ENCODE assay signal across 1 cellular context in the genomic region with DNA sequence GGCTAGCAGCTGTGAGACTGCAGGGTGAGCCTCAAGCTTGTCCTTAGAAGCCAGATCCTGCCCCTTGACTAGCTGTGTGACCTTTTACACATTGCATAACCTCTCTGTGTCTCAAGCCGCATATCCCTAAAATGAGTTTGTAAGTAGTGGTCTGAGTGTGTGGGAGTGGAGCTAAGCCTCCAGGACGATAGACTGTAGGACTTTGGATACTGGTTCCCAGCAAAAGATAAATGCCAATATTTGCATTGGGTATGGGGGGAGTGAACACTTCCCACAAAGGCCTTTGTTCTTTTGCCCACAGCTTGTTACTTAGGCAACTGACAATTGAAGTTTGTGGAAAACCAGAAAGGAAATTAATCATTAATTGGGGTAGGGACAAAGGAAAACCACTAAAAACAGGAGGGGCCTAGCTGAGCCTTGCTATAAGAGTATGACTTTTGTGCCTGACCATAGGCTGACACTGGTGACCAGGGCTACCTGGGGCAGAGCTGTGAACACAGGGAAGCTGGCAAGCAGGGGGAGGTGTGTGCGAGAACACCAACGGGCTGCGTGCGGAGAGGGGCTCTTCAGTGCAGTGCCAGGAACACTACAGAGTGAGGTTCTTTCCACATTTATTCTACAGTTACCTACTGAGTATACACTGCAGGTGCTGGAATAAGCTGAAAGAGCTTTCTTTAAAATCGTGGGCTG.
TF ChIP-seq lines count a peak whose summit lies in the region.

No MANE protein-coding gene starts in this region.

TF ChIP-seq in HepG2, 621 proteins besides CTCF, POLR2A, EP300 and RAD21 (continued from another document and continues in another):
- TF ChIP-seq, protein P1, sequence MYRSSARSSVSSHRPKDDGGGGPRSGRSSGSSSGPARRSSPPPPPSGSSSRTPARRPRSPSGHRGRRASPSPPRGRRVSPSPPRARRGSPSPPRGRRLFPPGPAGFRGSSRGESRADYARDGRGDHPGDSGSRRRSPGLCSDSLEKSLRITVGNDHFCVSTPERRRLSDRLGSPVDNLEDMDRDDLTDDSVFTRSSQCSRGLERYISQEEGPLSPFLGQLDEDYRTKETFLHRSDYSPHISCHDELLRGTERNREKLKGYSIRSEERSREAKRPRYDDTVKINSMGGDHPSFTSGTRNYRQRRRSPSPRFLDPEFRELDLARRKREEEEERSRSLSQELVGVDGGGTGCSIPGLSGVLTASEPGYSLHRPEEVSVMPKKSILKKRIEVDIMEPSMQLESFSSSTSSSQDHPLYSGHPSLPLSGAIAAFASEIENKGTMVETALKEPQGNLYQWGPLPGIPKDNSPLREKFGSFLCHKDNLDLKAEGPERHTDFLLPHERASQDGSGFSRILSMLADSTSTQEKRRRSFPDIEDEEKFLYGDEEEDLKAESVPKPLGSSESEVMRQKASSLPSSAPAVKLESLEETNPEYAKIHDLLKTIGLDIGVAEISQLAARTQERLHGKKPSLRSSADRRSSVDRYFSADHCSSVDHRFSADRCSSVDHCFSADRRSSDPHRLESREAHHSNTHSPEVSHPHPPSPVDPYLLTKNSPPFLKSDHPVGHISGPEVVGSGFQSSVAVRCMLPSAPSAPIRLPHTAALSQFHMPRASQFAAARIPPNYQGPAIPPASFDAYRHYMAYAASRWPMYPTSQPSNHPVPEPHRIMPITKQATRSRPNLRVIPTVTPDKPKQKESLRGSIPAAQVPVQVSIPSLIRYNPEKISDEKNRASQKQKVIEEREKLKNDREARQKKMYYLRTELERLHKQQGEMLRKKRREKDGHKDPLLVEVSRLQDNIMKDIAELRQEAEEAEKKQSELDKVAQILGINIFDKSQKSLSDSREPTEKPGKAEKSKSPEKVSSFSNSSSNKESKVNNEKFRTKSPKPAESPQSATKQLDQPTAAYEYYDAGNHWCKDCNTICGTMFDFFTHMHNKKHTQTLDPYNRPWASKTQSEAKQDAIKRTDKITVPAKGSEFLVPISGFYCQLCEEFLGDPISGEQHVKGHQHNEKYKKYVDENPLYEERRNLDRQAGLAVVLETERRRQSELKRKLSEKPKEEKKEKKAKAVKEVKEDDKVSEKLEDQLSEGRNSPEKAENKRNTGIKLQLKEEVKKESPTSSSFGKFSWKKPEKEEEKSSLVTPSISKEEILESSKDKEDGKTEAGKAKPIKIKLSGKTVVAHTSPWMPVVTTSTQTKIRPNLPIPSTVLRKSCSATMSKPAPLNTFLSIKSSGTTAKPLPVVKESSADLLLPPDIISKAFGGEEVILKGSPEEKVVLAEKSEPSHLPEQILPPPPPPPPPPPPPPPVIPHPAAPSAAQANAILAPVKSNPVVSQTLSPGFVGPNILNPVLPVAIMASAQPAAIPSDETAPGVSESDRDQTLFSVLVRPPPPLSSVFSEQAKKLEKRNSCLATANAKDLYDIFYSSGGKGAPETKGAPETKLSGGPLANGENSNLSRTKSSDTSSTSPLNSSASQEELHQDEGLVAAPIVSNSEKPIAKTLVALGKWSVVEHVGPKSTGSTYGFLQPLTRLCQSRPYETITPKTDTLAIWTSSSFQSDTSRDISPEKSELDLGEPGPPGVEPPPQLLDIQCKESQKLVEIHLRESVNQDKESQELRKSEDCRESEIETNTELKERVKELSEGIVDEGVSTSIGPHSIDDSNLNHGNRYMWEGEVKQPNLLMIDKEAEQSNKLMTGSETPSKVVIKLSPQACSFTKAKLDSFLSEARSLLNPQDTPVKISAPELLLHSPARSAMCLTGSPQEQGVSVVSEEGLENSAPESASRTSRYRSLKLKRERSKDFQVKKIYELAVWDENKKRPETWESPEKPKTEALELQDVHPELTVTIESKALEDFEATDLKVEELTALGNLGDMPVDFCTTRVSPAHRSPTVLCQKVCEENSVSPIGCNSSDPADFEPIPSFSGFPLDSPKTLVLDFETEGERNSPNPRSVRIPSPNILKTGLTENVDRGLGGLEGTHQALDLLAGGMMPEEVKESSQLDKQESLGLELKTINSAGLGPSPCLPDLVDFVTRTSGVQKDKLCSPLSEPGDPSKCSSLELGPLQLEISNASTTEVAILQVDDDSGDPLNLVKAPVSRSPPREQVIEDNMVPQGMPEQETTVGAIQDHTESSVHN (CRISPR knock-in tag; IDR thresholded peaks at IDR 0.05): no peak
- TF ChIP-seq ZNF296 (CRISPR knock-in tag; conservative IDR thresholded peaks at IDR 0.05) (no peak), SP1 (IDR thresholded peaks at IDR 0.05) (no peak), SP1 (CRISPR knock-in tag; IDR thresholded peaks at IDR 0.05) (0 out of 2 replicates have a peak, but pooled peaks have one; percentile 11), EED (CRISPR knock-in tag; IDR thresholded peaks at IDR 0.05) (no peak), ZSCAN25 (CRISPR knock-in tag; IDR thresholded peaks at IDR 0.05) (peak; percentile 99), ZNF841 (CRISPR knock-in tag; IDR thresholded peaks at IDR 0.05; ENCODE audit: borderline replicate concordance) (no peak), RFXAP (CRISPR knock-in tag; IDR thresholded peaks at IDR 0.05; ENCODE audit: borderline replicate concordance) (peak; percentile 58; the same call in 1 of the 2 replicates), SMC3 (IDR thresholded peaks at IDR 0.05; ENCODE audit: low read length) (no peak; the same call in 1 of the 2 replicates), ZNF564 (CRISPR knock-in tag; IDR thresholded peaks at IDR 0.05) (peak; percentile 43; the same call in 1 of the 2 replicates), ZNF543 (CRISPR knock-in tag; IDR thresholded peaks at IDR 0.05) (peak; percentile 82), ZFP82 (CRISPR knock-in tag; IDR thresholded peaks at IDR 0.05; ENCODE audit: borderline replicate concordance) (no peak), ZNF724P (CRISPR knock-in tag; IDR thresholded peaks at IDR 0.05; ENCODE audit: borderline replicate concordance) (no peak), GLI4 (CRISPR knock-in tag; IDR thresholded peaks at IDR 0.05; ENCODE audit: borderline replicate concordance) (no peak), ZNF350 (CRISPR knock-in tag; IDR thresholded peaks at IDR 0.05; ENCODE audit: borderline replicate concordance, low read depth) (peak; percentile 74; the same call in 1 of the 2 replicates), ZNF615 (CRISPR knock-in tag; IDR thresholded peaks at IDR 0.05; ENCODE audit: borderline replicate concordance) (no peak), YY1 (IDR thresholded peaks at IDR 0.05; ENCODE audit: insufficient read depth, insufficient replicate concordance, low read depth, low read length) (no peak)
- TF ChIP-seq, protein P2, sequence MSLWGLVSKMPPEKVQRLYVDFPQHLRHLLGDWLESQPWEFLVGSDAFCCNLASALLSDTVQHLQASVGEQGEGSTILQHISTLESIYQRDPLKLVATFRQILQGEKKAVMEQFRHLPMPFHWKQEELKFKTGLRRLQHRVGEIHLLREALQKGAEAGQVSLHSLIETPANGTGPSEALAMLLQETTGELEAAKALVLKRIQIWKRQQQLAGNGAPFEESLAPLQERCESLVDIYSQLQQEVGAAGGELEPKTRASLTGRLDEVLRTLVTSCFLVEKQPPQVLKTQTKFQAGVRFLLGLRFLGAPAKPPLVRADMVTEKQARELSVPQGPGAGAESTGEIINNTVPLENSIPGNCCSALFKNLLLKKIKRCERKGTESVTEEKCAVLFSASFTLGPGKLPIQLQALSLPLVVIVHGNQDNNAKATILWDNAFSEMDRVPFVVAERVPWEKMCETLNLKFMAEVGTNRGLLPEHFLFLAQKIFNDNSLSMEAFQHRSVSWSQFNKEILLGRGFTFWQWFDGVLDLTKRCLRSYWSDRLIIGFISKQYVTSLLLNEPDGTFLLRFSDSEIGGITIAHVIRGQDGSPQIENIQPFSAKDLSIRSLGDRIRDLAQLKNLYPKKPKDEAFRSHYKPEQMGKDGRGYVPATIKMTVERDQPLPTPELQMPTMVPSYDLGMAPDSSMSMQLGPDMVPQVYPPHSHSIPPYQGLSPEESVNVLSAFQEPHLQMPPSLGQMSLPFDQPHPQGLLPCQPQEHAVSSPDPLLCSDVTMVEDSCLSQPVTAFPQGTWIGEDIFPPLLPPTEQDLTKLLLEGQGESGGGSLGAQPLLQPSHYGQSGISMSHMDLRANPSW (CRISPR knock-in tag; IDR thresholded peaks at IDR 0.05; ENCODE audit: borderline replicate concordance): peak; percentile 97; the same call in 1 of the 2 replicates
- TF ChIP-seq, protein P3, sequence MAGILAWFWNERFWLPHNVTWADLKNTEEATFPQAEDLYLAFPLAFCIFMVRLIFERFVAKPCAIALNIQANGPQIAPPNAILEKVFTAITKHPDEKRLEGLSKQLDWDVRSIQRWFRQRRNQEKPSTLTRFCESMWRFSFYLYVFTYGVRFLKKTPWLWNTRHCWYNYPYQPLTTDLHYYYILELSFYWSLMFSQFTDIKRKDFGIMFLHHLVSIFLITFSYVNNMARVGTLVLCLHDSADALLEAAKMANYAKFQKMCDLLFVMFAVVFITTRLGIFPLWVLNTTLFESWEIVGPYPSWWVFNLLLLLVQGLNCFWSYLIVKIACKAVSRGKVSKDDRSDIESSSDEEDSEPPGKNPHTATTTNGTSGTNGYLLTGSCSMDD (CRISPR knock-in tag; IDR thresholded peaks at IDR 0.05): no peak
- TF ChIP-seq, protein P4, sequence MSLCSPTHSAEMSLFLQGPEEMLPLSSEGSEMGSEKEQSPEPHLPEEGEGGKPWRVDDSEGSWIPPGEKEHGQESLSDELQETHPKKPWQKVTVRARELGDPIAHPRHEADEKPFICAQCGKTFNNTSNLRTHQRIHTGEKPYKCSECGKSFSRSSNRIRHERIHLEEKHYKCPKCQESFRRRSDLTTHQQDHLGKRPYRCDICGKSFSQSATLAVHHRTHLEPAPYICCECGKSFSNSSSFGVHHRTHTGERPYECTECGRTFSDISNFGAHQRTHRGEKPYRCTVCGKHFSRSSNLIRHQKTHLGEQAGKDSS (CRISPR knock-in tag; IDR thresholded peaks at IDR 0.05; ENCODE audit: borderline replicate concordance, low read depth): no peak; the same call in 1 of the 2 replicates
- TF ChIP-seq, protein P5, sequence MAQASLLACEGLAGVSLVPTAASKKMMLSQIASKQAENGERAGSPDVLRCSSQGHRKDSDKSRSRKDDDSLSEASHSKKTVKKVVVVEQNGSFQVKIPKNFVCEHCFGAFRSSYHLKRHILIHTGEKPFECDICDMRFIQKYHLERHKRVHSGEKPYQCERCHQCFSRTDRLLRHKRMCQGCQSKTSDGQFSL (CRISPR knock-in tag; IDR thresholded peaks at IDR 0.05): 0 out of 2 replicates have a peak, but pooled peaks have one; percentile 23
- TF ChIP-seq, protein P6, sequence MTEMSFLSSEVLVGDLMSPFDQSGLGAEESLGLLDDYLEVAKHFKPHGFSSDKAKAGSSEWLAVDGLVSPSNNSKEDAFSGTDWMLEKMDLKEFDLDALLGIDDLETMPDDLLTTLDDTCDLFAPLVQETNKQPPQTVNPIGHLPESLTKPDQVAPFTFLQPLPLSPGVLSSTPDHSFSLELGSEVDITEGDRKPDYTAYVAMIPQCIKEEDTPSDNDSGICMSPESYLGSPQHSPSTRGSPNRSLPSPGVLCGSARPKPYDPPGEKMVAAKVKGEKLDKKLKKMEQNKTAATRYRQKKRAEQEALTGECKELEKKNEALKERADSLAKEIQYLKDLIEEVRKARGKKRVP (CRISPR knock-in tag; IDR thresholded peaks at IDR 0.05): peak in 1 of 2 experiments; percentile 76; a peak in 2 of 4 replicates
- TF ChIP-seq, protein P7, sequence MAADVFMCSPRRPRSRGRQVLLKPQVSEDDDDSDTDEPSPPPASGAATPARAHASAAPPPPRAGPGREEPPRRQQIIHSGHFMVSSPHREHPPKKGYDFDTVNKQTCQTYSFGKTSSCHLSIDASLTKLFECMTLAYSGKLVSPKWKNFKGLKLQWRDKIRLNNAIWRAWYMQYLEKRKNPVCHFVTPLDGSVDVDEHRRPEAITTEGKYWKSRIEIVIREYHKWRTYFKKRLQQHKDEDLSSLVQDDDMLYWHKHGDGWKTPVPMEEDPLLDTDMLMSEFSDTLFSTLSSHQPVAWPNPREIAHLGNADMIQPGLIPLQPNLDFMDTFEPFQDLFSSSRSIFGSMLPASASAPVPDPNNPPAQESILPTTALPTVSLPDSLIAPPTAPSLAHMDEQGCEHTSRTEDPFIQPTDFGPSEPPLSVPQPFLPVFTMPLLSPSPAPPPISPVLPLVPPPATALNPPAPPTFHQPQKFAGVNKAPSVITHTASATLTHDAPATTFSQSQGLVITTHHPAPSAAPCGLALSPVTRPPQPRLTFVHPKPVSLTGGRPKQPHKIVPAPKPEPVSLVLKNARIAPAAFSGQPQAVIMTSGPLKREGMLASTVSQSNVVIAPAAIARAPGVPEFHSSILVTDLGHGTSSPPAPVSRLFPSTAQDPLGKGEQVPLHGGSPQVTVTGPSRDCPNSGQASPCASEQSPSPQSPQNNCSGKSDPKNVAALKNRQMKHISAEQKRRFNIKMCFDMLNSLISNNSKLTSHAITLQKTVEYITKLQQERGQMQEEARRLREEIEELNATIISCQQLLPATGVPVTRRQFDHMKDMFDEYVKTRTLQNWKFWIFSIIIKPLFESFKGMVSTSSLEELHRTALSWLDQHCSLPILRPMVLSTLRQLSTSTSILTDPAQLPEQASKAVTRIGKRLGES (CRISPR knock-in tag; IDR thresholded peaks at IDR 0.05; ENCODE audit: borderline replicate concordance): no peak
- TF ChIP-seq, protein P8, sequence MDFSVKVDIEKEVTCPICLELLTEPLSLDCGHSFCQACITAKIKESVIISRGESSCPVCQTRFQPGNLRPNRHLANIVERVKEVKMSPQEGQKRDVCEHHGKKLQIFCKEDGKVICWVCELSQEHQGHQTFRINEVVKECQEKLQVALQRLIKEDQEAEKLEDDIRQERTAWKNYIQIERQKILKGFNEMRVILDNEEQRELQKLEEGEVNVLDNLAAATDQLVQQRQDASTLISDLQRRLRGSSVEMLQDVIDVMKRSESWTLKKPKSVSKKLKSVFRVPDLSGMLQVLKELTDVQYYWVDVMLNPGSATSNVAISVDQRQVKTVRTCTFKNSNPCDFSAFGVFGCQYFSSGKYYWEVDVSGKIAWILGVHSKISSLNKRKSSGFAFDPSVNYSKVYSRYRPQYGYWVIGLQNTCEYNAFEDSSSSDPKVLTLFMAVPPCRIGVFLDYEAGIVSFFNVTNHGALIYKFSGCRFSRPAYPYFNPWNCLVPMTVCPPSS (IDR thresholded peaks at IDR 0.05): no peak
- TF ChIP-seq, protein P9, sequence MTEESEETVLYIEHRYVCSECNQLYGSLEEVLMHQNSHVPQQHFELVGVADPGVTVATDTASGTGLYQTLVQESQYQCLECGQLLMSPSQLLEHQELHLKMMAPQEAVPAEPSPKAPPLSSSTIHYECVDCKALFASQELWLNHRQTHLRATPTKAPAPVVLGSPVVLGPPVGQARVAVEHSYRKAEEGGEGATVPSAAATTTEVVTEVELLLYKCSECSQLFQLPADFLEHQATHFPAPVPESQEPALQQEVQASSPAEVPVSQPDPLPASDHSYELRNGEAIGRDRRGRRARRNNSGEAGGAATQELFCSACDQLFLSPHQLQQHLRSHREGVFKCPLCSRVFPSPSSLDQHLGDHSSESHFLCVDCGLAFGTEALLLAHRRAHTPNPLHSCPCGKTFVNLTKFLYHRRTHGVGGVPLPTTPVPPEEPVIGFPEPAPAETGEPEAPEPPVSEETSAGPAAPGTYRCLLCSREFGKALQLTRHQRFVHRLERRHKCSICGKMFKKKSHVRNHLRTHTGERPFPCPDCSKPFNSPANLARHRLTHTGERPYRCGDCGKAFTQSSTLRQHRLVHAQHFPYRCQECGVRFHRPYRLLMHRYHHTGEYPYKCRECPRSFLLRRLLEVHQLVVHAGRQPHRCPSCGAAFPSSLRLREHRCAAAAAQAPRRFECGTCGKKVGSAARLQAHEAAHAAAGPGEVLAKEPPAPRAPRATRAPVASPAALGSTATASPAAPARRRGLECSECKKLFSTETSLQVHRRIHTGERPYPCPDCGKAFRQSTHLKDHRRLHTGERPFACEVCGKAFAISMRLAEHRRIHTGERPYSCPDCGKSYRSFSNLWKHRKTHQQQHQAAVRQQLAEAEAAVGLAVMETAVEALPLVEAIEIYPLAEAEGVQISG (CRISPR knock-in tag; IDR thresholded peaks at IDR 0.05): peak; percentile 69; the same call in 1 of the 2 replicates
